In genomic region chr16:81940781-81941560, GRCh38 we compare ENCODE assay signal across 8 cellular contexts.
A peak's percentile ranks its signal among the peaks of the same experiment; 100 is the strongest.
DNase-seq lines count a peak whose midpoint lies in the region; TF ChIP-seq lines count a peak whose summit lies in the region.

No MANE protein-coding gene starts in this region.

- 45% methylated on average over 3 of the region's 3 CpGs for WGBS in smooth muscle cell (ENCODE audit: low lambda C conversion rate)

- TF ChIP-seq CTCF in Calu3 (IDR thresholded peaks at IDR 0.05; ENCODE audit: unreplicated experiment) (peak; percentile 47), foreskin fibroblast (IDR thresholded peaks at IDR 0.05; ENCODE audit: low read depth, low read length) (peak; percentile 42), smooth muscle cell (IDR thresholded peaks at IDR 0.05; ENCODE audit: borderline replicate concordance, insufficient read depth, poor library complexity, severe bottlenecking) (peak; percentile 59), GM20000 (IDR thresholded peaks at IDR 0.05; ENCODE audit: extremely low read depth, missing control alignments) (no peak)

- H3K27ac ChIP-seq in smooth muscle cell (ENCODE audit: low read depth) = no peak overlapping the region

- H3K4me1 ChIP-seq in smooth muscle cell (ENCODE audit: low read depth) = no peaks in the 10 kb centered on the region

- no peaks in the 10 kb centered on the region for H3K36me3 Mint-ChIP-seq in Calu3 (ENCODE audit: insufficient read depth, unreplicated experiment)
- H3K36me3 Mint-ChIP-seq in activated naive CD4-positive, alpha-beta T cell treated with anti-CD3 and anti-CD28 coated beads, Interleukin-2, amount 10 ng/mL, durations not matched to agents 7 days and 5 days = no peaks in the 10 kb centered on the region

- H3K27me3 Mint-ChIP-seq in Calu3 (ENCODE audit: unreplicated experiment) = peaks cover 31% of the 10 kb centered on the region
- H3K27me3 Mint-ChIP-seq in activated naive CD4-positive, alpha-beta T cell treated with anti-CD3 and anti-CD28 coated beads, Interleukin-2, amount 10 ng/mL, durations not matched to agents 7 days and 5 days = no peaks in the 10 kb centered on the region

- H3K9me3 Mint-ChIP-seq in Calu3 (ENCODE audit: low read depth, unreplicated experiment) = no peaks in the 10 kb centered on the region
- H3K9me3 Mint-ChIP-seq in activated naive CD4-positive, alpha-beta T cell treated with anti-CD3 and anti-CD28 coated beads, Interleukin-2, amount 10 ng/mL, durations not matched to agents 7 days and 5 days = no peaks in the 10 kb centered on the region

- no peak overlapping the region for H3K4me3 ChIP-seq in foreskin fibroblast (ENCODE audit: low read depth in 1 of 2, low read length in 2 of 2)
- H3K4me3 ChIP-seq in smooth muscle cell = no peak overlapping the region

- DNase-seq in Calu3 = peak; percentile 58
- DNase-seq in HuH-7.5 (ENCODE audit: low spot score) = peak; percentile 52
- DNase-seq in SK-N-DZ (ENCODE audit: low spot score) = peak; percentile 28
- DNase-seq in foreskin fibroblast = peak; percentile 40 to 74
- DNase-seq in smooth muscle cell (lab: John Stamatoyannopoulos, UW; ENCODE audit: unreplicated experiment) = no peak
- no peak for DNase-seq in central memory CD4-positive, alpha-beta T cell
- DNase-seq in activated naive CD4-positive, alpha-beta T cell treated with anti-CD3 and anti-CD28 coated beads, Interleukin-2, amount 10 ng/mL, durations not matched to agents 7 days and 5 days = no peak
- DNase-seq in GM20000 (ENCODE audit: low spot score) = no peak

- H3K9me3 ChIP-seq in smooth muscle cell (replicated peaks; ENCODE audit: low read depth) = no peaks in the 10 kb centered on the region

- H3K27me3 ChIP-seq in smooth muscle cell (ENCODE audit: low read depth) = no peaks in the 10 kb centered on the region

- H3K4me2 ChIP-seq in smooth muscle cell = no peak overlapping the region

- H2AFZ ChIP-seq in smooth muscle cell (ENCODE audit: low read depth) = no peak overlapping the region

- peaks cover 11% of the 10 kb centered on the region for H3K4me1 Mint-ChIP-seq in Calu3 (ENCODE audit: low read depth, unreplicated experiment)
- H3K4me1 Mint-ChIP-seq in activated naive CD4-positive, alpha-beta T cell treated with anti-CD3 and anti-CD28 coated beads, Interleukin-2, amount 10 ng/mL, durations not matched to agents 7 days and 5 days = no peaks in the 10 kb centered on the region

- no peak overlapping the region for H3K9ac ChIP-seq in smooth muscle cell (ENCODE audit: low read depth)

- intact Hi-C loops in Calu3 (cut with micrococcal nuclease; ENCODE audit: unreplicated experiment) = loop anchor here (1.0 to 2.0 kb wide), 5 partner anchors 51 to 516 kb away; no protein-coding TSS in a partner anchor

- BruUV-seq in Calu3 (replicated peaks; lab: Mats Ljungman, UMichigan) = no TSS peak

- H3K4me3 Mint-ChIP-seq in Calu3 (ENCODE audit: low read depth, unreplicated experiment) = no peak overlapping the region
- H3K4me3 Mint-ChIP-seq in activated naive CD4-positive, alpha-beta T cell treated with anti-CD3 and anti-CD28 coated beads, Interleukin-2, amount 10 ng/mL, durations not matched to agents 7 days and 5 days = no peak overlapping the region

- H3K27ac Mint-ChIP-seq in Calu3 (ENCODE audit: unreplicated experiment) = no peak overlapping the region
- no peak overlapping the region for H3K27ac Mint-ChIP-seq in activated naive CD4-positive, alpha-beta T cell treated with anti-CD3 and anti-CD28 coated beads, Interleukin-2, amount 10 ng/mL, durations not matched to agents 7 days and 5 days

- H3K79me2 ChIP-seq in smooth muscle cell (ENCODE audit: low read depth) = no peaks in the 10 kb centered on the region

- no peaks in the 10 kb centered on the region for H3K36me3 ChIP-seq in smooth muscle cell (ENCODE audit: low read depth)

- H4K20me1 ChIP-seq in smooth muscle cell (ENCODE audit: low read depth) = no peaks in the 10 kb centered on the region

- CTCF ChIA-PET in Calu3 (lab: Charles Lee) = interaction anchor here (0.5 to 2.6 kb wide), 6 partner anchors 15 to 515 kb away, joined by 3 to 18 read pairs (median 6); no protein-coding TSS in a partner anchor
- CTCF ChIA-PET in activated naive CD4-positive, alpha-beta T cell treated with anti-CD3 and anti-CD28 coated beads, Interleukin-2, amount 10 ng/mL, durations not matched to agents 7 days and 5 days (lab: Charles Lee) = interaction anchor here (0.8 to 4.8 kb wide), 9 partner anchors 10 to 516 kb away, joined by 3 to 22 read pairs (median 4); partner anchors contain the start of gene MPHOSPH6

- no peaks in the 10 kb centered on the region for H3F3A ChIP-seq in smooth muscle cell (ENCODE audit: low read depth)

Comparison
In these comparisons a context has a peak if more than half of its experiments do, and no peak if none do; other contexts are left out.
1. DNase-seq: peak in Calu3 (single experiment), HuH-7.5 (single experiment), SK-N-DZ (single experiment) and foreskin fibroblast (2 of 2); none in smooth muscle cell (single experiment), central memory CD4-positive, alpha-beta T cell (single experiment), activated naive CD4-positive, alpha-beta T cell treated with anti-CD3 and anti-CD28 coated beads, Interleukin-2, amount 10 ng/mL, durations not matched to agents 7 days and 5 days (single experiment) and GM20000 (single experiment).